ENCODE assay signal across 2 cellular contexts in genomic region chr17:67378444-67379250, GRCh38.
TF ChIP-seq lines count a peak whose summit lies in the region.

No MANE protein-coding gene starts in this region.

TF ChIP-seq in HEK293, 187 proteins besides CTCF, POLR2A, EP300 and RAD21 (continued from another document and continues in another):
- no peak for TF ChIP-seq ZNF488 (tag by site-specific recombination; IDR thresholded peaks at IDR 0.05)
- peak; percentile 75; the same call in 1 of the 2 replicates for TF ChIP-seq ZBTB20 (tag by site-specific recombination; IDR thresholded peaks at IDR 0.05)
- no peak for TF ChIP-seq HOXD13 (CRISPR knock-in tag; IDR thresholded peaks at IDR 0.05; ENCODE audit: borderline replicate concordance)
- TF ChIP-seq ZBTB17 (tag by site-specific recombination; IDR thresholded peaks at IDR 0.05), result 0 out of 2 replicates have a peak, but pooled peaks have one; percentile 21
- peak; percentile 73 for TF ChIP-seq ZNF341 (tag by site-specific recombination; IDR thresholded peaks at IDR 0.05; ENCODE audit: low read depth)
- TF ChIP-seq ZNF518A (tag by site-specific recombination; conservative IDR thresholded peaks at IDR 0.05; ENCODE audit: low read depth), result 0 out of 2 replicates have a peak, but pooled peaks have one; percentile 12
- no peak for TF ChIP-seq ZNF214 (tag by site-specific recombination; IDR thresholded peaks at IDR 0.05; ENCODE audit: borderline replicate concordance)
- TF ChIP-seq WT1 (tag by site-specific recombination; IDR thresholded peaks at IDR 0.05), result peak; percentile 58; the same call in 1 of the 2 replicates
- no peak for TF ChIP-seq REPIN1 (tag by site-specific recombination; IDR thresholded peaks at IDR 0.05; ENCODE audit: low read depth)
- TF ChIP-seq ZNF777 (tag by site-specific recombination; IDR thresholded peaks at IDR 0.05; ENCODE audit: borderline replicate concordance), result 0 out of 2 replicates have a peak, but pooled peaks have one; percentile 54
- TF ChIP-seq KLF1 (tag by site-specific recombination; IDR thresholded peaks at IDR 0.05), result peak; percentile 71
- peak; percentile 76 for TF ChIP-seq ZNF423 (tag by site-specific recombination; IDR thresholded peaks at IDR 0.05)
- no peak for TF ChIP-seq ZNF555 (tag by site-specific recombination; conservative IDR thresholded peaks at IDR 0.05)
- no peak for TF ChIP-seq ZNF391 (tag by site-specific recombination; IDR thresholded peaks at IDR 0.05; ENCODE audit: borderline replicate concordance, low read depth)
- TF ChIP-seq ZNF624 (tag by site-specific recombination; IDR thresholded peaks at IDR 0.05), result no peak
- peak; percentile 73 for TF ChIP-seq PBX3 (CRISPR knock-in tag; IDR thresholded peaks at IDR 0.05)
- peak; percentile 80 for TF ChIP-seq ZIC2 (tag by site-specific recombination; IDR thresholded peaks at IDR 0.05)
- no peak for TF ChIP-seq ZNF10 (tag by site-specific recombination; IDR thresholded peaks at IDR 0.05)
- TF ChIP-seq ZNF544 (tag by site-specific recombination; IDR thresholded peaks at IDR 0.05), result no peak
- no peak for TF ChIP-seq ZNF211 (tag by site-specific recombination; IDR thresholded peaks at IDR 0.05; ENCODE audit: low read depth)
- TF ChIP-seq ZNF157 (tag by site-specific recombination; IDR thresholded peaks at IDR 0.05), result no peak

TF ChIP-seq in K562, 482 proteins besides CTCF, POLR2A, EP300 and RAD21 (continued from another document and continues in another):
- TF ChIP-seq MGA (IDR thresholded peaks at IDR 0.05) (peak; percentile 78), THRB (CRISPR knock-in tag; conservative IDR thresholded peaks at IDR 0.05) (no peak), SMAD4 (CRISPR knock-in tag; conservative IDR thresholded peaks at IDR 0.05) (peak; percentile 70), CTBP1 (IDR thresholded peaks at IDR 0.05; ENCODE audit: borderline replicate concordance) (peak; percentile 56; the same call in 1 of the 2 replicates), MIER1 (IDR thresholded peaks at IDR 0.05; ENCODE audit: low read depth) (peak; percentile 60; the same call in 1 of the 2 replicates), NRF1 (conservative IDR thresholded peaks at IDR 0.05 in 1 of 2, IDR thresholded peaks at IDR 0.05 in 1 of 2) (0 out of 4 replicates have a peak, but pooled peaks of 1 of the 2 experiments have one; percentile 16), ZNF280A (IDR thresholded peaks at IDR 0.05; ENCODE audit: low read depth, partially characterized antibody) (no peak), ELF2 (CRISPR knock-in tag; IDR thresholded peaks at IDR 0.05) (no peak), ZMIZ1 (IDR thresholded peaks at IDR 0.05; ENCODE audit: low read depth in 2 of 2, low read length in 2 of 2) (0 out of 4 replicates have a peak, but pooled peaks of 1 of the 2 experiments have one; percentile 13), ZNF551 (CRISPR knock-in tag; IDR thresholded peaks at IDR 0.05) (no peak), VEZF1 (CRISPR knock-in tag; IDR thresholded peaks at IDR 0.05) (peak; percentile 76), ZNF133 (CRISPR knock-in tag; IDR thresholded peaks at IDR 0.05) (no peak), JUN (IDR thresholded peaks at IDR 0.05; ENCODE audit: borderline replicate concordance, low read depth, low read length) (no peak), JUN (CRISPR knock-in tag; IDR thresholded peaks at IDR 0.05; ENCODE audit: borderline replicate concordance) (no peak), ID3 (CRISPR knock-in tag; IDR thresholded peaks at IDR 0.05) (no peak), ID3 (tag; IDR thresholded peaks at IDR 0.05) (0 out of 2 replicates have a peak, but pooled peaks have one; percentile 26), NCOA6 (IDR thresholded peaks at IDR 0.05) (peak; percentile 78), ZNF224 (CRISPR knock-in tag; IDR thresholded peaks at IDR 0.05) (no peak), RB1 (IDR thresholded peaks at IDR 0.05; ENCODE audit: low read depth) (peak; percentile 90; the same call in 1 of the 2 replicates), ERF (CRISPR knock-in tag; IDR thresholded peaks at IDR 0.05) (no peak), PHF8 (IDR thresholded peaks at IDR 0.05; ENCODE audit: borderline replicate concordance, low read length) (0 out of 2 replicates have a peak, but pooled peaks have one; percentile 3), GATAD2A (IDR thresholded peaks at IDR 0.05) (0 out of 2 replicates have a peak, but pooled peaks have one; percentile 20), RBM34 (IDR thresholded peaks at IDR 0.05; ENCODE audit: borderline replicate concordance, insufficient read depth, low read length) (no peak), ETV1 (tag; conservative IDR thresholded peaks at IDR 0.05; ENCODE audit: low read depth) (0 out of 2 replicates have a peak, but pooled peaks have one; percentile 22), TEAD1 (CRISPR knock-in tag; IDR thresholded peaks at IDR 0.05) (0 out of 4 replicates have a peak, but pooled peaks of 1 of the 2 experiments have one; percentile 51)
